In genomic region chr6:96211341-96211740, GRCh38 we compare ENCODE assay signal across 23 cellular contexts.
A peak's percentile ranks its signal among the peaks of the same experiment; 100 is the strongest.
DNase-seq lines count a peak whose midpoint lies in the region; ATAC-seq, FAIRE-seq and TF ChIP-seq lines count a peak whose summit lies in the region.
"Had no signal": no experiment of that assay in that cellular context is flagged by ENCODE, and none has a peak within 500 bp of the region (broad histone marks: within the 10 kb centered on the region; RNA-seq: fewer than 3 reads in every experiment).

No MANE protein-coding gene starts in this region.

- in situ Hi-C loops in HepG2 (cut with HindIII; ENCODE audit: extremely low pct_ligation_motif_present, low pct_unique_long_range_greater_than_20kb), result no loop called here

- 67 to 86% (median 79%) methylated on average over 2 of the region's 2 CpGs for WGBS in stomach, 5 donors
- WGBS in HepG2 (ENCODE audit: low lambda C conversion rate), result 4% methylated on average over 2 of the region's 2 CpGs

- TF ChIP-seq RAD21 in HepG2 (CRISPR knock-in tag; IDR thresholded peaks at IDR 0.05), result no peak

- CTCF ChIA-PET in HepG2 (lab: Yijun Ruan, JAX; ENCODE audit: low intra/inter-chr PET ratio, low total read pairs), result no interaction called here

- POLR2A ChIA-PET in HepG2 (lab: Yijun Ruan, JAX), result no interaction called here

- no peak for TF ChIP-seq EP300 in stomach (IDR thresholded peaks at IDR 0.05)
- no peak for TF ChIP-seq EP300 in HepG2 (IDR thresholded peaks at IDR 0.05; ENCODE audit: low read depth in 2 of 2, low read length in 2 of 2)
- no peak for TF ChIP-seq EP300 in HepG2 (CRISPR knock-in tag; IDR thresholded peaks at IDR 0.05; ENCODE audit: borderline replicate concordance)

- H3K4me2 ChIP-seq in neural progenitor cell (no peak overlapping the region), HepG2 (ENCODE audit: low read depth, low read length) (no peak overlapping the region)
- H3K4me2 ChIP-seq: BLaER1 had no signal

- no peaks in the 10 kb centered on the region for H3K4me1 ChIP-seq in kidney (ENCODE audit: control insufficient read depth in 1 of 2, insufficient read depth in 1 of 2, low read depth in 1 of 2, low read length in 2 of 2)
- no peaks in the 10 kb centered on the region for H3K4me1 ChIP-seq in stomach
- H3K4me1 ChIP-seq in neural progenitor cell, result no peaks in the 10 kb centered on the region
- H3K4me1 ChIP-seq in HepG2 (ENCODE audit: insufficient read depth, low read length), result no peaks in the 10 kb centered on the region
- H3K4me1 ChIP-seq: BLaER1, Caco-2, HAP-1 had no signal

- peak; percentile 93 for FAIRE-seq in kidney (lab: Jason Lieb, UNC)
- FAIRE-seq in HepG2 (lab: Jason Lieb, UNC), result no peak
- FAIRE-seq: D721Med, GM12891, GM18507, H54 had no signal

- H3K27me3 ChIP-seq in stomach (no peaks in the 10 kb centered on the region), neural progenitor cell (no peaks in the 10 kb centered on the region), HepG2 (ENCODE audit: control insufficient read depth in 1 of 2, insufficient read depth in 2 of 2, low read length in 2 of 2) (no peaks in the 10 kb centered on the region)
- H3K27me3 ChIP-seq: BLaER1 had no signal

- no peaks in the 10 kb centered on the region for H3F3A ChIP-seq in neural progenitor cell (ENCODE audit: low read depth)

- H3K36me3 ChIP-seq in kidney (ENCODE audit: control insufficient read depth in 1 of 2, insufficient read depth in 2 of 2, low read length in 2 of 2), result no peaks in the 10 kb centered on the region
- H3K36me3 ChIP-seq in stomach, result no peaks in the 10 kb centered on the region
- H3K36me3 ChIP-seq in neural progenitor cell, result no peaks in the 10 kb centered on the region
- no peaks in the 10 kb centered on the region for H3K36me3 ChIP-seq in HepG2 (replicated peaks in 1 of 2; ENCODE audit: control insufficient read depth in 1 of 2, insufficient read depth in 2 of 2, low read length in 2 of 2)
- H3K36me3 ChIP-seq: BLaER1, HAP-1 had no signal

- DNase-seq in NCI-H1417 treated with DMSO at 0.1 percent for 48 hours (lab: John Stamatoyannopoulos, UW), result peak; percentile 52
- no peak for DNase-seq in kidney
- peak; percentile 12 for DNase-seq in left kidney (ENCODE audit: low read depth, low spot score)
- no peak for DNase-seq in T-helper 17 cell
- no peak for DNase-seq in stomach
- no peak for DNase-seq in neural progenitor cell (ENCODE audit: low spot score)
- no peak for DNase-seq in HepG2 (ENCODE audit: low spot score)
- DNase-seq: Caco-2; CD4-positive, CD25-positive, alpha-beta regulatory T cell; CD8-positive, alpha-beta T cell; DMS53; DMS79 treated with DMSO at 0.1 percent for 48 hours; GF-D8; GOT3; HFFc6 had no signal

- ATAC-seq in T-helper 17 cell (no peak), HepG2 (no peak)
- ATAC-seq: CD8-positive, alpha-beta T cell had no signal

- H3K4me3 Mint-ChIP-seq in T-helper 17 cell (no peak overlapping the region), neural progenitor cell (no peak overlapping the region)
- H3K4me3 Mint-ChIP-seq: B cell; CD4-positive, CD25-positive, alpha-beta regulatory T cell; CD8-positive, alpha-beta T cell; HFFc6 had no signal

- H3K27ac ChIP-seq in kidney (ENCODE audit: low read depth in 2 of 2, low read length in 2 of 2) (no peak overlapping the region), stomach (no peak overlapping the region), neural progenitor cell (no peak overlapping the region), HepG2 (ENCODE audit: extremely low read length, insufficient read depth, low read length) (no peak overlapping the region)
- H3K27ac ChIP-seq: BLaER1, C4-2B had no signal

- no peaks in the 10 kb centered on the region for H3K79me2 ChIP-seq in neural progenitor cell (ENCODE audit: low read depth)
- H3K79me2 ChIP-seq in HepG2 (ENCODE audit: insufficient read depth, low read length), result no peaks in the 10 kb centered on the region

- H3K4me1 Mint-ChIP-seq in T-helper 17 cell (no peaks in the 10 kb centered on the region), neural progenitor cell (no peaks in the 10 kb centered on the region)
- H3K4me1 Mint-ChIP-seq: B cell; CD4-positive, CD25-positive, alpha-beta regulatory T cell had no signal

- H3K27ac Mint-ChIP-seq in T-helper 17 cell (no peak overlapping the region), neural progenitor cell (no peak overlapping the region)
- H3K27ac Mint-ChIP-seq: B cell; CD4-positive, CD25-positive, alpha-beta regulatory T cell; CD8-positive, alpha-beta T cell; HFFc6 had no signal

- no peak overlapping the region for H2AFZ ChIP-seq in neural progenitor cell (replicated peaks)
- no peak overlapping the region for H2AFZ ChIP-seq in HepG2 (ENCODE audit: low read length)

- intact Hi-C loops in kidney (cut with DNase I) (no loop called here), stomach (cut with DNase I; ENCODE audit: low total_unique reads) (no loop called here), HepG2 (cut with micrococcal nuclease; ENCODE audit: unreplicated experiment) (no loop called here)

- H4K20me1 ChIP-seq in neural progenitor cell (ENCODE audit: low read depth) (no peaks in the 10 kb centered on the region), HepG2 (ENCODE audit: insufficient read depth, low read length) (no peaks in the 10 kb centered on the region)
- H4K20me1 ChIP-seq: BLaER1 had no signal

- H3K9me3 Mint-ChIP-seq in neural progenitor cell, result no peaks in the 10 kb centered on the region
- H3K9me3 Mint-ChIP-seq: CD8-positive, alpha-beta T cell had no signal

- H3K36me3 Mint-ChIP-seq in T-helper 17 cell (ENCODE audit: low read depth) (no peaks in the 10 kb centered on the region), neural progenitor cell (no peaks in the 10 kb centered on the region)
- H3K36me3 Mint-ChIP-seq: CD4-positive, CD25-positive, alpha-beta regulatory T cell; CD8-positive, alpha-beta T cell had no signal

- TF ChIP-seq POLR2A in stomach (IDR thresholded peaks at IDR 0.05) (no peak), HepG2 (IDR thresholded peaks at IDR 0.05; ENCODE audit: insufficient read depth in 1 of 2, low read depth in 2 of 2, low read length in 2 of 2) (no peak)

- H3K9ac ChIP-seq in kidney (ENCODE audit: low read length in 2 of 2), result no peak overlapping the region
- no peak overlapping the region for H3K9ac ChIP-seq in neural progenitor cell
- no peak overlapping the region for H3K9ac ChIP-seq in HepG2 (ENCODE audit: insufficient read depth, low read depth, low read length)
- H3K9ac ChIP-seq: BLaER1 had no signal

- no peaks in the 10 kb centered on the region for H3K9me3 ChIP-seq in kidney (ENCODE audit: control insufficient read depth in 1 of 2, low read length in 2 of 2)
- H3K9me3 ChIP-seq in T-helper 17 cell (ENCODE audit: control insufficient read depth, low read length, poor library complexity, severe bottlenecking), result no peaks in the 10 kb centered on the region
- H3K9me3 ChIP-seq in stomach, result no peaks in the 10 kb centered on the region
- H3K9me3 ChIP-seq in neural progenitor cell (ENCODE audit: low read depth), result no peaks in the 10 kb centered on the region
- no peaks in the 10 kb centered on the region for H3K9me3 ChIP-seq in HepG2 (ENCODE audit: low read length)
- H3K9me3 ChIP-seq: BLaER1, Caco-2, HAP-1 had no signal

- H3K4me3 ChIP-seq in kidney (ENCODE audit: low read length in 2 of 2), result no peak overlapping the region
- no peak overlapping the region for H3K4me3 ChIP-seq in stomach
- H3K4me3 ChIP-seq in neural progenitor cell, result no peak overlapping the region
- H3K4me3 ChIP-seq in HepG2 (replicated peaks in 1 of 3; ENCODE audit: insufficient read depth in 1 of 3, low read depth in 2 of 3, low read length in 3 of 3), result no peak overlapping the region
- H3K4me3 ChIP-seq: BLaER1, HAP-1 had no signal

- TF ChIP-seq CTCF in kidney (IDR thresholded peaks at IDR 0.05; ENCODE audit: borderline replicate concordance, extremely low read depth, insufficient read depth) (no peak), stomach (IDR thresholded peaks at IDR 0.05) (no peak), neural progenitor cell (IDR thresholded peaks at IDR 0.05) (no peak), HepG2 (CRISPR knock-in tag; IDR thresholded peaks at IDR 0.05) (no peak)

- BruUV-seq in HepG2 (replicated peaks; lab: Mats Ljungman, UMichigan), result no TSS peak

- H3K27me3 Mint-ChIP-seq in T-helper 17 cell, result no peaks in the 10 kb centered on the region
- H3K27me3 Mint-ChIP-seq in neural progenitor cell (ENCODE audit: insufficient read depth, low read depth), result no peaks in the 10 kb centered on the region
- H3K27me3 Mint-ChIP-seq: B cell; CD4-positive, CD25-positive, alpha-beta regulatory T cell had no signal

TF ChIP-seq in HepG2, 621 proteins besides CTCF, POLR2A, EP300 and RAD21 (continues in another document):
- no peak for TF ChIP-seq CREB3 (CRISPR knock-in tag; IDR thresholded peaks at IDR 0.05)
- TF ChIP-seq ZNF124 (CRISPR knock-in tag; IDR thresholded peaks at IDR 0.05), result no peak
- no peak for TF ChIP-seq RBM39 (IDR thresholded peaks at IDR 0.05; ENCODE audit: low read depth, low read length, poor library complexity, severe bottlenecking)
- no peak for TF ChIP-seq DRAP1 (CRISPR knock-in tag; IDR thresholded peaks at IDR 0.05)
- no peak for TF ChIP-seq NFE2L2 (IDR thresholded peaks at IDR 0.05; ENCODE audit: low read length)
- TF ChIP-seq SAFB2 (CRISPR knock-in tag; IDR thresholded peaks at IDR 0.05; ENCODE audit: borderline replicate concordance, low read depth), result no peak
- no peak for TF ChIP-seq ZNF720 (CRISPR knock-in tag; IDR thresholded peaks at IDR 0.05)
- TF ChIP-seq ZNF567 (CRISPR knock-in tag; IDR thresholded peaks at IDR 0.05; ENCODE audit: borderline replicate concordance), result no peak
- TF ChIP-seq NRL (CRISPR knock-in tag; IDR thresholded peaks at IDR 0.05; ENCODE audit: borderline replicate concordance), result no peak
- TF ChIP-seq AKAP8 (CRISPR knock-in tag; IDR thresholded peaks at IDR 0.05), result no peak
- TF ChIP-seq DNMT1 (CRISPR knock-in tag; IDR thresholded peaks at IDR 0.05), result no peak
- TF ChIP-seq ASH2L (IDR thresholded peaks at IDR 0.05; ENCODE audit: insufficient read length, low read depth, low read length), result no peak
- no peak for TF ChIP-seq PAWR (CRISPR knock-in tag; IDR thresholded peaks at IDR 0.05; ENCODE audit: borderline replicate concordance)

Comparison
In these comparisons a context has a peak if more than half of its experiments do, and no peak if none do; other contexts are left out.
1. DNase-seq: peak in NCI-H1417 treated with DMSO at 0.1 percent for 48 hours (single experiment) and left kidney (single experiment); none in kidney (single experiment), T-helper 17 cell (0 of 3), stomach (single experiment), neural progenitor cell (single experiment) and HepG2 (single experiment).